Comparison of ENCODE assay signal across 24 cellular contexts in genomic region chr17:42404326-42405055, GRCh38. TPM values are rescaled to one million over a fixed set of nuclear protein-coding genes. Genes with fewer than 3 reads are reported as not detected.
DNase-seq lines count a peak whose midpoint lies in the region; ATAC-seq and TF ChIP-seq lines count a peak whose summit lies in the region.
"Had no signal": no experiment of that assay in that cellular context is flagged by ENCODE, and none has a peak within 500 bp of the region (broad histone marks: within the 10 kb centered on the region; RNA-seq: fewer than 3 reads in every experiment).

No MANE protein-coding gene starts in this region.

- H3K4me3 Mint-ChIP-seq in nephron progenitor cell (no peak overlapping the region), T-helper 17 cell (no peak overlapping the region)
- H3K4me3 Mint-ChIP-seq: activated naive CD8-positive, alpha-beta T cell; activated T-cell treated with anti-CD3 and anti-CD28 coated beads, Interleukin-2, amount 50 U/mL, for 72 hours; natural killer cell had no signal

- H3K36me3 Mint-ChIP-seq in nephron progenitor cell (ENCODE audit: low read depth) (no peaks in the 10 kb centered on the region), T-helper 17 cell (ENCODE audit: low read depth) (no peaks in the 10 kb centered on the region)
- H3K36me3 Mint-ChIP-seq: activated naive CD8-positive, alpha-beta T cell; natural killer cell had no signal

- H3K4me1 Mint-ChIP-seq in nephron progenitor cell: peaks cover 34% of the 10 kb centered on the region
- H3K4me1 Mint-ChIP-seq in T-helper 17 cell: peaks cover 24% of the 10 kb centered on the region

- ATAC-seq in psoas muscle: no peak
- no peak for ATAC-seq in HG03439 (IDR thresholded peaks at IDR 0.05; ENCODE audit: unreplicated experiment)
- no peak for ATAC-seq in T-helper 17 cell
- ATAC-seq: activated T-cell treated with anti-CD3 and anti-CD28 coated beads, Interleukin-2, amount 50 U/mL, for 72 hours; esophagus mucosa; natural killer cell; pancreas; right lobe of liver had no signal

- intact Hi-C loops in psoas muscle (cut with DNase I): loop anchor here in 1 of 2 donors (5.0 to 10.0 kb wide), 3 partner anchors 113 to 290 kb away; partner anchors contain the start of gene DHX58

- H3K27me3 Mint-ChIP-seq in nephron progenitor cell (ENCODE audit: low read depth, poor library complexity) (peaks cover 16% of the 10 kb centered on the region), T-helper 17 cell (no peaks in the 10 kb centered on the region)
- H3K27me3 Mint-ChIP-seq: activated naive CD8-positive, alpha-beta T cell had no signal

- no peak for TF ChIP-seq CTCF in GM10266 (IDR thresholded peaks at IDR 0.05; ENCODE audit: control insufficient read depth, insufficient read depth, low read depth, missing control alignments)
- no peak for TF ChIP-seq CTCF in coronary artery (IDR thresholded peaks at IDR 0.05)
- no peak for TF ChIP-seq CTCF in psoas muscle (IDR thresholded peaks at IDR 0.05)
- no peak for TF ChIP-seq CTCF in nephron progenitor cell (IDR thresholded peaks at IDR 0.05)

- no peaks in the 10 kb centered on the region for H3K27me3 ChIP-seq in psoas muscle (ENCODE audit: insufficient read depth in 3 of 3, low read length in 2 of 3)
- H3K27me3 ChIP-seq: pancreas, right lobe of liver, SJSA1 had no signal

- H3K4me3 ChIP-seq in coronary artery (no peak overlapping the region), psoas muscle (no peak overlapping the region)
- H3K4me3 ChIP-seq: pancreas, right lobe of liver, SJSA1 had no signal

- H3K27ac Mint-ChIP-seq in nephron progenitor cell (no peak overlapping the region), T-helper 17 cell (no peak overlapping the region)
- H3K27ac Mint-ChIP-seq: activated naive CD8-positive, alpha-beta T cell; activated T-cell treated with anti-CD3 and anti-CD28 coated beads, Interleukin-2, amount 50 U/mL, for 72 hours; natural killer cell had no signal

- 84 to 85% (median 85%) methylated on average over 62 to 63 of the region's 63 CpGs for WGBS in psoas muscle, 3 donors

- H3K9me3 ChIP-seq in psoas muscle: no peaks in the 10 kb centered on the region
- no peaks in the 10 kb centered on the region for H3K9me3 ChIP-seq in T-helper 17 cell (ENCODE audit: control insufficient read depth, low read length, poor library complexity, severe bottlenecking)
- H3K9me3 ChIP-seq: pancreas, right lobe of liver, SJSA1 had no signal

- peak; percentile 23 for DNase-seq in GM10266 (ENCODE audit: extremely low spot score)
- peak; percentile 32 for DNase-seq in MV-4-11 (lab: John Stamatoyannopoulos, UW)
- no peak for DNase-seq in coronary artery (ENCODE audit: low spot score)
- no peak for DNase-seq in psoas muscle
- no peak for DNase-seq in HT-29 (ENCODE audit: low spot score)
- DNase-seq in nephron progenitor cell: no peak
- no peak for DNase-seq in T-helper 17 cell
- DNase-seq: activated CD4-positive, alpha-beta T cell treated with anti-CD3 and anti-CD28 coated beads for 48 hours; activated T-cell treated with anti-CD3 and anti-CD28 coated beads, Interleukin-2, amount 50 U/mL, for 72 hours; Calu3; effector CD8-positive, alpha-beta T cell; KG1; kidney glomerular epithelial cell; natural killer cell; NCI-H1105; NCI-H2081; NCI-H446 had no signal

- H3K36me3 ChIP-seq in psoas muscle (ENCODE audit: insufficient read depth in 1 of 2, low read depth in 1 of 2): peaks cover 0 to 35% of the 10 kb centered on the region in 2 donors
- H3K36me3 ChIP-seq: pancreas, right lobe of liver had no signal

- no peaks in the 10 kb centered on the region for H3K9me3 Mint-ChIP-seq in nephron progenitor cell
- H3K9me3 Mint-ChIP-seq: activated T-cell treated with anti-CD3 and anti-CD28 coated beads, Interleukin-2, amount 50 U/mL, for 72 hours; natural killer cell had no signal

- peak overlapping the region; percentile 24 to 62 for H3K27ac ChIP-seq in coronary artery
- peak overlapping the region; percentile 11 for H3K27ac ChIP-seq in psoas muscle
- H3K27ac ChIP-seq: C4-2B, pancreas, right lobe of liver, SJSA1 had no signal

- H3K4me1 ChIP-seq in psoas muscle: peaks cover 47% of the 10 kb centered on the region

RNA-seq across cellular contexts. Expression of gene STAT3, which starts 16.2 kb away (rescaled TPM):
- total RNA-seq in psoas muscle (100 to 1,000 TPM in 3 of 4 donors, 10 to 100 TPM in 1; 67.3 to 279 (median 220) TPM), T-helper 17 cell (100 to 1,000 TPM; 203 to 221 TPM)
- 100 to 1,000 TPM in 1 of 3 donors, 10 to 100 TPM in 2; 95.6 to 111 (median 97.8) TPM for polyA plus RNA-seq in psoas muscle
- 30.9 and 38.0 TPM in 2 replicates for total RNA-seq in HT-29 (2014; rRNA removed; shearing (Covaris generic))

RNA-seq across cellular contexts. Expression of gene CAVIN1, which starts 18.6 kb away (rescaled TPM):
- total RNA-seq in psoas muscle (100 to 1,000 TPM; 109 to 151 (median 128) TPM), T-helper 17 cell (under 1 TPM; 0.47 to 0.90 TPM)
- polyA plus RNA-seq in psoas muscle: 10 to 100 TPM; 69.5 to 92.6 (median 92.0) TPM
- 48.7 and 56.6 TPM in 2 replicates for total RNA-seq in HT-29 (2014; rRNA removed; shearing (Covaris generic))

RNA-seq across cellular contexts. Expression of gene ATP6V0A1, which starts 54.2 kb away (rescaled TPM):
- total RNA-seq in psoas muscle: 100 to 1,000 TPM in 2 of 4 donors, 10 to 100 TPM in 2; 41.1 to 116 (median 89.6) TPM
- 10 to 100 TPM; 51.7 to 62.7 (median 61.0) TPM for polyA plus RNA-seq in psoas muscle
- 35.0 and 38.4 TPM in 2 replicates for total RNA-seq in HT-29 (2014; rRNA removed; shearing (Covaris generic))
- total RNA-seq in T-helper 17 cell: 10 to 100 TPM; 15.4 to 18.5 TPM

Comparison
In these comparisons a context has a peak if more than half of its experiments do, and no peak if none do; other contexts are left out.
1. DNase-seq: peak in GM10266 (single experiment) and MV-4-11 (single experiment); none in coronary artery (single experiment), psoas muscle (0 of 2), HT-29 (single experiment), nephron progenitor cell (single experiment) and T-helper 17 cell (0 of 3).
2. RNA of gene CAVIN1, which starts 18.6 kb away (total RNA-seq): 109 to 151 TPM in psoas muscle and 48.7 to 56.6 TPM in HT-29; 0.47 to 0.90 TPM in T-helper 17 cell; every median in the first group is over 10 times any median in the second.